Comparison of ENCODE assay signal across 22 cellular contexts in the genomic region with DNA sequence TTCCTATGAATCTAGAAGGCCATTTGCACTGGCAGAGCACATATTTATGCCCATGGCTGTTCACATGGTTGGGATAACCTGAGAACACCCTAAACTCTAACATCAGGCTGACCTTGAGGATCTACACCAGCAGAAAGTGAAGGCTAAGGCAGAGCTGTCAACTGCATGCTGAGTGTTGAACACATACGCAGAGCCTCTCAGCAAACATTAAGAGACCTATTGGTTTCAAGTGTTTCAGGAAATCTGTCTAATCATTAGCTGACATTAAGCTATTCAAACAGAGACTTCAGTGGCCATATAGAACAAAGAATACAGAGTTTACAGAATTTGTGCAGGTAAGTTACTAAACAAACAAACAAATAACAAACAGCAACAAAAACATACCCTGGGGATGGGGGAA.
"Had no signal": no experiment of that assay in that cellular context is flagged by ENCODE, and none has a peak within 500 bp of the region (broad histone marks: within the 10 kb centered on the region; RNA-seq: fewer than 3 reads in every experiment).

No MANE protein-coding gene starts in this region.

- H3K9me3 ChIP-seq: breast epithelium, lower lobe of right lung, prostate gland, right atrium auricular region, upper lobe of left lung had no signal

- H3K4me3 Mint-ChIP-seq: activated CD4-positive, alpha-beta memory T cell treated with anti-CD3 and anti-CD28 coated beads, Interleukin-2, amount 10 ng/mL, durations not matched to agents 7 days and 5 days; activated CD4-positive, alpha-beta T cell treated with anti-CD3 and anti-CD28 coated beads, Interleukin-2, amount 10 ng/mL, durations not matched to agents 24 days and 14 days; activated naive CD4-positive, alpha-beta T cell treated with anti-CD3 and anti-CD28 coated beads for 36 hours; activated naive CD8-positive, alpha-beta T cell treated with anti-CD3 and anti-CD28 coated beads, Interleukin-2, amount 10 ng/mL, durations not matched to agents 7 days and 5 days; activated T-cell treated with anti-CD3 and anti-CD28 coated beads, Interleukin-2, amount 50 U/mL, for 72 hours; central memory CD8-positive, alpha-beta T cell; naive B cell; neural progenitor cell had no signal

- H3K27me3 ChIP-seq: breast epithelium, foreskin keratinocyte, right atrium auricular region, upper lobe of left lung had no signal

- H3K9me3 Mint-ChIP-seq: activated CD4-positive, alpha-beta memory T cell treated with anti-CD3 and anti-CD28 coated beads, Interleukin-2, amount 10 ng/mL, durations not matched to agents 7 days and 5 days; activated CD4-positive, alpha-beta T cell treated with anti-CD3 and anti-CD28 coated beads, Interleukin-2, amount 10 ng/mL, durations not matched to agents 24 days and 14 days; activated naive CD4-positive, alpha-beta T cell treated with anti-CD3 and anti-CD28 coated beads for 36 hours; activated naive CD8-positive, alpha-beta T cell treated with anti-CD3 and anti-CD28 coated beads, Interleukin-2, amount 10 ng/mL, durations not matched to agents 7 days and 5 days; activated T-cell treated with anti-CD3 and anti-CD28 coated beads, Interleukin-2, amount 50 U/mL, for 72 hours; central memory CD8-positive, alpha-beta T cell; neural progenitor cell had no signal

- H3K4me2 ChIP-seq: neural progenitor cell had no signal

- H3K9ac ChIP-seq: neural progenitor cell had no signal

- H3K27ac Mint-ChIP-seq: activated CD4-positive, alpha-beta memory T cell treated with anti-CD3 and anti-CD28 coated beads, Interleukin-2, amount 10 ng/mL, durations not matched to agents 7 days and 5 days; activated CD4-positive, alpha-beta T cell treated with anti-CD3 and anti-CD28 coated beads, Interleukin-2, amount 10 ng/mL, durations not matched to agents 24 days and 14 days; activated naive CD4-positive, alpha-beta T cell treated with anti-CD3 and anti-CD28 coated beads for 36 hours; activated naive CD8-positive, alpha-beta T cell treated with anti-CD3 and anti-CD28 coated beads, Interleukin-2, amount 10 ng/mL, durations not matched to agents 7 days and 5 days; activated T-cell treated with anti-CD3 and anti-CD28 coated beads, Interleukin-2, amount 50 U/mL, for 72 hours; neural progenitor cell had no signal

- H2AFZ ChIP-seq: neural progenitor cell had no signal

- H3K4me3 ChIP-seq: breast epithelium, lower lobe of right lung, neural progenitor cell, prostate gland, right atrium auricular region, upper lobe of left lung had no signal

- H3K4me1 Mint-ChIP-seq: activated CD4-positive, alpha-beta memory T cell treated with anti-CD3 and anti-CD28 coated beads, Interleukin-2, amount 10 ng/mL, durations not matched to agents 7 days and 5 days; activated CD4-positive, alpha-beta T cell treated with anti-CD3 and anti-CD28 coated beads, Interleukin-2, amount 10 ng/mL, durations not matched to agents 24 days and 14 days; activated naive CD8-positive, alpha-beta T cell treated with anti-CD3 and anti-CD28 coated beads, Interleukin-2, amount 10 ng/mL, durations not matched to agents 7 days and 5 days; central memory CD8-positive, alpha-beta T cell; naive B cell; neural progenitor cell had no signal

- H3K36me3 Mint-ChIP-seq: activated naive CD8-positive, alpha-beta T cell treated with anti-CD3 and anti-CD28 coated beads, Interleukin-2, amount 10 ng/mL, durations not matched to agents 7 days and 5 days; naive B cell; neural progenitor cell had no signal

- H3K36me3 ChIP-seq: breast epithelium, lower lobe of right lung, neural progenitor cell, prostate gland, right atrium auricular region, upper lobe of left lung had no signal

- DNase-seq: activated CD4-positive, alpha-beta memory T cell treated with anti-CD3 and anti-CD28 coated beads, Interleukin-2, amount 10 ng/mL, durations not matched to agents 7 days and 5 days; activated CD4-positive, alpha-beta T cell treated with anti-CD3 and anti-CD28 coated beads, Interleukin-2, amount 10 ng/mL, durations not matched to agents 24 days and 14 days; activated effector memory CD4-positive, alpha-beta T cell treated with Interleukin-2 at 50 U/mL for 16 hours; activated naive CD4-positive, alpha-beta T cell treated with anti-CD3 and anti-CD28 coated beads for 36 hours; activated naive CD8-positive, alpha-beta T cell treated with anti-CD3 and anti-CD28 coated beads, Interleukin-2, amount 10 ng/mL, durations not matched to agents 7 days and 5 days; activated T-cell treated with anti-CD3 and anti-CD28 coated beads, Interleukin-2, amount 50 U/mL, for 72 hours; amniotic stem cell; effector memory CD4-positive, alpha-beta T cell; foreskin keratinocyte; glutamatergic neuron; hippocampal formation; lower lobe of right lung; mesendoderm; naive B cell; stimulated activated CD4-positive, alpha-beta T cell treated with anti-CD3 and anti-CD28 coated beads, Interleukin-4, amount 100 ng/mL, for 4 hours; stimulated activated naive CD8-positive, alpha-beta T cell treated with anti-CD3 and anti-CD28 coated beads, Interleukin-15, Interleukin-2, amounts not matched to agents 100 U/mL and 50 U/mL, for 24 hours; upper lobe of left lung had no signal

- H3K4me1 ChIP-seq: breast epithelium, lower lobe of right lung, neural progenitor cell, prostate gland, right atrium auricular region, upper lobe of left lung had no signal

- H3K27ac ChIP-seq: breast epithelium, foreskin keratinocyte, lower lobe of right lung, neural progenitor cell, prostate gland, right atrium auricular region, upper lobe of left lung had no signal
